Comparison of ENCODE assay signal across 16 cellular contexts in the genomic region with DNA sequence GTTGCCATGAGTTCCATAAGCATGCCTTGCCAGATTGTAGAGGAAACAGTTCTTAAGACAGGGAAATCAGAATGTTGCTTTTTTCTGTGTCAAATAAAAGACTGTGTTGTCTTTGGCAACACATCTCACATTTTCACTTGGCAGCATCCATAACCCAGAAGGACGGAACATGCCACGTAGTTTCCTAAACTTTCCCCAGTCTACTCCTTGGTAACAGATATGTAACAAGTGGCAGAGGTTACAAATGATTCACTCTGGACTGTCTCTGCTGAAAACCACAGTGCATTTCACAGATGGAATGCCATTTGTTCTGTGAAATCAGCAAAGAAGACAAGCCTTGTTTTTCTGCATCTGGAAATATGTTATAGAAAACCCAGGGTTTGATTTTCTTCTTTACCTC.
DNase-seq lines count a peak whose midpoint lies in the region; ATAC-seq and TF ChIP-seq lines count a peak whose summit lies in the region.
"Had no signal": no experiment of that assay in that cellular context is flagged by ENCODE, and none has a peak within 500 bp of the region (broad histone marks: within the 10 kb centered on the region; RNA-seq: fewer than 3 reads in every experiment).

No MANE protein-coding gene starts in this region.

- H2AK5ac ChIP-seq in trophoblast cell (ENCODE audit: low read length): no peak overlapping the region

- no peak overlapping the region for H3K4me2 ChIP-seq in trophoblast cell (ENCODE audit: low read length)

- H3K14ac ChIP-seq in trophoblast cell (ENCODE audit: low read length): no peak overlapping the region

- no peak overlapping the region for H4K91ac ChIP-seq in trophoblast cell (ENCODE audit: low read depth, low read length)

- H3K27me3 ChIP-seq in SJCRH30 (no peaks in the 10 kb centered on the region), vagina (no peaks in the 10 kb centered on the region), trophoblast cell (ENCODE audit: insufficient read depth, low read length) (no peaks in the 10 kb centered on the region)

- peak; percentile 55 for DNase-seq in GM03348 (ENCODE audit: low spot score)
- peak; percentile 31 to 62 for DNase-seq in SJCRH30
- peak; percentile 93 for DNase-seq in fibroblast of mammary gland (ENCODE audit: low read depth)
- DNase-seq in renal cortical epithelial cell (ENCODE audit: low read depth): peak; percentile 4
- DNase-seq in NCI-H526 (lab: John Stamatoyannopoulos, UW): no peak
- no peak for DNase-seq in vagina (ENCODE audit: extremely low spot score in 2 of 2)
- DNase-seq in trophoblast cell: no peak
- DNase-seq: CD8-positive, alpha-beta memory T cell; GF-D8; H7; islet precursor cell; NCI-H1048; stimulated activated naive CD4-positive, alpha-beta T cell treated with Interleukin-2 at 50 U/mL for 16 hours had no signal

- no peak overlapping the region for H3K18ac ChIP-seq in trophoblast cell (ENCODE audit: low read length)

- H3K9ac ChIP-seq in trophoblast cell (ENCODE audit: low read length): no peak overlapping the region

- no peak overlapping the region for H3K4ac ChIP-seq in trophoblast cell (ENCODE audit: low read depth, low read length)

- no peak overlapping the region for H2BK5ac ChIP-seq in trophoblast cell (ENCODE audit: low read depth, low read length, poor library complexity)

- WGBS in trophoblast cell (ENCODE audit: extremely low coverage, insufficient coverage, insufficient read length): no CpG with 5 or more reads among the region's 2 CpGs

- H3K9me3 ChIP-seq in SJCRH30 (replicated peaks): no peaks in the 10 kb centered on the region
- H3K9me3 ChIP-seq in vagina: no peaks in the 10 kb centered on the region
- H3K9me3 ChIP-seq in trophoblast cell (ENCODE audit: insufficient read depth, low read depth, low read length): no peaks in the 10 kb centered on the region
- H3K9me3 ChIP-seq: gastroesophageal sphincter had no signal

- H3K27ac ChIP-seq in SJCRH30 (peak overlapping the region; percentile 25), vagina (no peak overlapping the region), trophoblast cell (ENCODE audit: low read depth, low read length) (no peak overlapping the region)
- H3K27ac ChIP-seq: gastroesophageal sphincter had no signal

- H3K4me3 ChIP-seq in SJCRH30: no peak overlapping the region
- no peak overlapping the region for H3K4me3 ChIP-seq in fibroblast of mammary gland (ENCODE audit: control insufficient read depth, low read depth, low read length)
- H3K4me3 ChIP-seq in vagina: no peak overlapping the region
- no peak overlapping the region for H3K4me3 ChIP-seq in trophoblast cell (ENCODE audit: low read depth, low read length)
- H3K4me3 ChIP-seq: gastroesophageal sphincter had no signal

- intact Hi-C loops in vagina (cut with DNase I): no loop called here

- no peak overlapping the region for H2BK120ac ChIP-seq in trophoblast cell (ENCODE audit: insufficient read depth, low read length, poor library complexity)

- no peak for TF ChIP-seq POLR2A in vagina (IDR thresholded peaks at IDR 0.05)

- H4K8ac ChIP-seq in trophoblast cell (ENCODE audit: low read depth, low read length): no peak overlapping the region

- H3K4me1 ChIP-seq in SJCRH30 (peaks cover 22% of the 10 kb centered on the region), vagina (peaks cover 6% of the 10 kb centered on the region), trophoblast cell (ENCODE audit: control insufficient read depth in 1 of 2, insufficient read depth in 2 of 2, low read length in 2 of 2) (no peaks in the 10 kb centered on the region)
- H3K4me1 ChIP-seq: gastroesophageal sphincter had no signal

- no peaks in the 10 kb centered on the region for H3K36me3 ChIP-seq in SJCRH30
- no peaks in the 10 kb centered on the region for H3K36me3 ChIP-seq in vagina
- H3K36me3 ChIP-seq in trophoblast cell (ENCODE audit: control insufficient read depth in 1 of 2, insufficient read depth in 2 of 2, low read length in 2 of 2): no peaks in the 10 kb centered on the region
- H3K36me3 ChIP-seq: gastroesophageal sphincter had no signal

- no peak overlapping the region for H4K12ac ChIP-seq in trophoblast cell (ENCODE audit: low read depth, low read length)

- no peak for TF ChIP-seq CTCF in fibroblast of mammary gland (conservative IDR thresholded peaks at IDR 0.05; ENCODE audit: control insufficient read depth, insufficient read depth, low read depth, low read length)
- no peak for TF ChIP-seq CTCF in vagina (IDR thresholded peaks at IDR 0.05)

- H3K79me1 ChIP-seq in trophoblast cell (ENCODE audit: low read length): no peaks in the 10 kb centered on the region

- no peaks in the 10 kb centered on the region for H3K79me2 ChIP-seq in trophoblast cell (ENCODE audit: control insufficient read depth, insufficient read depth, low read length, poor library complexity)

- ATAC-seq in HG02610 (IDR thresholded peaks at IDR 0.05; ENCODE audit: unreplicated experiment): no peak
- ATAC-seq: gastroesophageal sphincter, WTC11 had no signal

- no peak overlapping the region for H2BK12ac ChIP-seq in trophoblast cell (ENCODE audit: low read length)

- no peak overlapping the region for H3K23ac ChIP-seq in trophoblast cell (ENCODE audit: low read length)

- H2AFZ ChIP-seq in trophoblast cell (ENCODE audit: insufficient read depth, low read length, poor library complexity): no peak overlapping the region

Comparison
In these comparisons a context has a peak if more than half of its experiments do, and no peak if none do; other contexts are left out.
1. DNase-seq: peak in GM03348 (single experiment), SJCRH30 (2 of 2), fibroblast of mammary gland (single experiment) and renal cortical epithelial cell (single experiment); none in NCI-H526 (0 of 2), vagina (0 of 2) and trophoblast cell (0 of 2).